17 cellular contexts compared by ENCODE assay signal in genomic region chr22:29212738-29213137, GRCh38. TPM values are rescaled to one million over a fixed set of nuclear protein-coding genes. Genes with fewer than 3 reads are reported as not detected.
"Had no signal": no experiment of that assay in that cellular context is flagged by ENCODE, and none has a peak within 500 bp of the region (broad histone marks: within the 10 kb centered on the region; RNA-seq: fewer than 3 reads in every experiment).

No MANE protein-coding gene starts in this region.

- H3K4me3 ChIP-seq: esophagus squamous epithelium, gastroesophageal sphincter, left lung, lower lobe of right lung, sigmoid colon, skin epidermis, tibial artery, upper lobe of right lung, vagina had no signal

- H3K4me1 Mint-ChIP-seq: natural killer cell; stimulated activated effector memory CD8-positive, alpha-beta T cell treated with anti-CD3 and anti-CD28 coated beads, Interleukin-12 subunit alpha, Interleukin-12 subunit beta, amount 100 ng/mL, for 72 hours had no signal

- DNase-seq: esophagus squamous epithelium; foreskin fibroblast; lower lobe of right lung; natural killer cell; occipital lobe; sigmoid colon; stimulated activated naive CD8-positive, alpha-beta T cell treated with anti-CD3 and anti-CD28 coated beads, Interleukin-15, Interleukin-2, amounts not matched to agents 100 U/mL and 50 U/mL, for 24 hours; tibial artery; upper lobe of right lung had no signal

- H3K27ac ChIP-seq: esophagus squamous epithelium, gastroesophageal sphincter, left lung, lower lobe of right lung, sigmoid colon, skin epidermis, tibial artery, upper lobe of right lung, vagina had no signal

- ATAC-seq: gastroesophageal sphincter; left lung; lower lobe of right lung; natural killer cell; stimulated activated effector memory CD8-positive, alpha-beta T cell treated with anti-CD3 and anti-CD28 coated beads, Interleukin-12 subunit alpha, Interleukin-12 subunit beta, amount 100 ng/mL, for 72 hours; stimulated activated naive CD8-positive, alpha-beta T cell treated with anti-CD3 and anti-CD28 coated beads, Interleukin-15, Interleukin-2, amounts not matched to agents 100 U/mL and 50 U/mL, for 24 hours; upper lobe of right lung had no signal

- H3K27me3 ChIP-seq: sigmoid colon, upper lobe of right lung, vagina had no signal

- H3K36me3 ChIP-seq: esophagus squamous epithelium, gastroesophageal sphincter, left lung, lower lobe of right lung, sigmoid colon, tibial artery, upper lobe of right lung, vagina had no signal

- H3K36me3 Mint-ChIP-seq: memory B cell; mesothelial cell of epicardium; natural killer cell; stimulated activated effector memory CD8-positive, alpha-beta T cell treated with anti-CD3 and anti-CD28 coated beads, Interleukin-12 subunit alpha, Interleukin-12 subunit beta, amount 100 ng/mL, for 72 hours had no signal

- H3K9me3 Mint-ChIP-seq: memory B cell; mesothelial cell of epicardium; natural killer cell; stimulated activated effector memory CD8-positive, alpha-beta T cell treated with anti-CD3 and anti-CD28 coated beads, Interleukin-12 subunit alpha, Interleukin-12 subunit beta, amount 100 ng/mL, for 72 hours had no signal

- H3K4me1 ChIP-seq: tibial artery, upper lobe of right lung, vagina had no signal

- H3K27ac Mint-ChIP-seq: memory B cell; mesothelial cell of epicardium; natural killer cell; stimulated activated effector memory CD8-positive, alpha-beta T cell treated with anti-CD3 and anti-CD28 coated beads, Interleukin-12 subunit alpha, Interleukin-12 subunit beta, amount 100 ng/mL, for 72 hours had no signal

- H3K4me3 Mint-ChIP-seq: memory B cell; mesothelial cell of epicardium; natural killer cell; stimulated activated effector memory CD8-positive, alpha-beta T cell treated with anti-CD3 and anti-CD28 coated beads, Interleukin-12 subunit alpha, Interleukin-12 subunit beta, amount 100 ng/mL, for 72 hours had no signal

- H3K9me3 ChIP-seq: esophagus squamous epithelium, gastroesophageal sphincter, left lung, lower lobe of right lung, sigmoid colon, tibial artery, upper lobe of right lung, vagina had no signal

RNA-seq across cellular contexts. Expression of gene EMID1, which starts 7.0 kb away (rescaled TPM):
- total RNA-seq: pulmonary artery endothelial cell had no signal
